ENCODE assay signal across 8 cellular contexts in the genomic region with DNA sequence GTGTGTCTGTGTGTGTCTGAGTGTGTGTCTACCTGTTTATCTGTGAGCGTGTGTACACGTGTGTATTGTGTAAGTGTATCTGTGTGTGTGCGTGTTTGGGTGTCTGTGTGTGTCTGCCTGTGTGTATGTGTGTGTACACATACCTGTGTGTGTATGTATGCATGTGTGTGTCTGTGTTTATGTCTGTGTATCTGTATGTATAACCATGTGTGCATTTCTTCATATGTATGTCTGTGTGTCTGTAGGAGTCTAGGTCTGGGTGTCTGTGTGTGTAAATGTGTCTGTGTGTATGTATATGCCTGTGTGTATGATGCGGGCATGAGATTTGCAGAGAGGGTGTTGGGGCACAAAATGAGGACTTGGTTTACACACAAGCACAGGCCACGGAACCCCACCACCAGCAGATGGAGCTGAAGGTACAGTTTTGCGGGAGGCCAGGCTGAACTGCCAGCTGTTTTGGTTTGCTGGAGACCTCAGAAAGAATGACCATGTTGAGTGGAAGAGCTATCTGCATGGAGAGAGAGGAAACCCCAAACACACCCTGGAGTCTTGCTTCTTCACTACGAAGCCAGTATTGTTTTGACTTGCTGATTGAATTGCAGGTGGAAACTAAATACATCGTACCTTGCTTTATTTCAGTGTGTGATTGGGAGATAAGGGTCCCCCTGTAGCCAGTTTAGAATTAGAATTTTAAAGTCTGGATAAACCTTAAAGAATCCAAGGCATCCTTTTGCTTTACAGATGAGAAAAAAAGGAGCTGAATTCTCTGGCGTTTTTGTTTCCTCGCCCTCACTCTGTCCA.
DNase-seq lines count a peak whose midpoint lies in the region; ATAC-seq and TF ChIP-seq lines count a peak whose summit lies in the region.

No MANE protein-coding gene starts in this region.

- no peak for TF ChIP-seq POLR2A in GM18505 (IDR thresholded peaks at IDR 0.05; ENCODE audit: borderline replicate concordance, extremely low read depth, insufficient read depth, insufficient read length)

- H3K4me1 Mint-ChIP-seq in CD14-positive monocyte, result peaks cover 3% of the 10 kb centered on the region

- no peak overlapping the region for H3K4me3 Mint-ChIP-seq in CD14-positive monocyte

- H4K20me1 ChIP-seq in OCI-LY7 (ENCODE audit: insufficient read depth, low read length), result no peaks in the 10 kb centered on the region

- H2AFZ ChIP-seq in OCI-LY7 (ENCODE audit: low read length), result no peak overlapping the region

- H3K36me3 ChIP-seq in OCI-LY7 (ENCODE audit: insufficient read depth, low read length) (no peaks in the 10 kb centered on the region), lower lobe of right lung (no peaks in the 10 kb centered on the region)

- DNase-seq in CD14-positive monocyte (ENCODE audit: low spot score) (no peak), OCI-LY7 (ENCODE audit: low spot score) (peak; percentile 5), dermis blood vessel endothelial cell (peak; percentile 88), lower lobe of right lung (peak; percentile 56), 8988T (no peak)

- POLR2A ChIA-PET in OCI-LY7 (lab: Charles Lee), result no interaction called here

- intact Hi-C loops in CD14-positive monocyte (cut with micrococcal nuclease) (loop anchor here (2.0 to 10.0 kb wide), 2 partner anchors 259 to 1077 kb away; no protein-coding TSS in a partner anchor), OCI-LY7 (cut with micrococcal nuclease; ENCODE audit: unreplicated experiment) (no loop called here), lower lobe of right lung (cut with DNase I) (no loop called here)

- peaks cover 2 to 4% (median 3%) of the 10 kb centered on the region in 3 donors for H3K27me3 Mint-ChIP-seq in CD14-positive monocyte (ENCODE audit: low read depth in 3 of 3)

- CTCF ChIA-PET in OCI-LY7 (lab: Charles Lee; ENCODE audit: unreplicated experiment), result no interaction called here

- peak; percentile 34 for TF ChIP-seq CTCF in CD14-positive monocyte (IDR thresholded peaks at IDR 0.05)
- peak; percentile 66 for TF ChIP-seq CTCF in OCI-LY7 (conservative IDR thresholded peaks at IDR 0.05; ENCODE audit: low read length)
- peak; percentile 62 for TF ChIP-seq CTCF in lower lobe of right lung (IDR thresholded peaks at IDR 0.05)

- H3K4me1 ChIP-seq in OCI-LY7 (ENCODE audit: insufficient read depth, low read length, poor library complexity, severe bottlenecking), result no peaks in the 10 kb centered on the region
- no peaks in the 10 kb centered on the region for H3K4me1 ChIP-seq in lower lobe of right lung

- H3K4me2 ChIP-seq in OCI-LY7 (ENCODE audit: low read length), result no peak overlapping the region

- no peaks in the 10 kb centered on the region for H3K9me3 ChIP-seq in OCI-LY7 (ENCODE audit: low read length)
- no peaks in the 10 kb centered on the region for H3K9me3 ChIP-seq in lower lobe of right lung

- H3K79me2 ChIP-seq in OCI-LY7 (ENCODE audit: insufficient read depth, low read depth, low read length), result no peaks in the 10 kb centered on the region

- ATAC-seq in GM18868 (IDR thresholded peaks at IDR 0.05; ENCODE audit: unreplicated experiment), result peak; percentile 83
- ATAC-seq in HG03571 (IDR thresholded peaks at IDR 0.05; ENCODE audit: unreplicated experiment), result peak; percentile 68
- peak; percentile 44 to 66 for ATAC-seq in lower lobe of right lung
- ATAC-seq in GM18505 (IDR thresholded peaks at IDR 0.05; ENCODE audit: unreplicated experiment), result no peak

- H3K27ac ChIP-seq in OCI-LY7 (ENCODE audit: low read depth, low read length, poor library complexity, severe bottlenecking), result no peak overlapping the region
- H3K27ac ChIP-seq in lower lobe of right lung, result no peak overlapping the region

- BruUV-seq in OCI-LY7 (replicated peaks; lab: Mats Ljungman, UMichigan), result no TSS peak

- H3K4me3 ChIP-seq in OCI-LY7 (ENCODE audit: low read depth, low read length, poor library complexity, severe bottlenecking) (no peak overlapping the region), lower lobe of right lung (no peak overlapping the region)

- H3K27me3 ChIP-seq in lower lobe of right lung (ENCODE audit: low read depth), result no peaks in the 10 kb centered on the region

- H3K9me3 Mint-ChIP-seq in CD14-positive monocyte, result no peaks in the 10 kb centered on the region

- no peaks in the 10 kb centered on the region for H3K9me2 ChIP-seq in OCI-LY7 (ENCODE audit: insufficient read depth, low read length)

- H3K36me3 Mint-ChIP-seq in CD14-positive monocyte, result no peaks in the 10 kb centered on the region

- H3K27ac Mint-ChIP-seq in CD14-positive monocyte, result no peak overlapping the region

Comparison
In these comparisons a context has a peak if more than half of its experiments do, and no peak if none do; other contexts are left out.
1. DNase-seq: peak in OCI-LY7 (single experiment), dermis blood vessel endothelial cell (single experiment) and lower lobe of right lung (single experiment); none in CD14-positive monocyte (single experiment) and 8988T (single experiment).
2. intact Hi-C loops: an anchor here in CD14-positive monocyte (2.0 to 10.0 kb wide); none called in OCI-LY7 and lower lobe of right lung.
3. Peak in every context shown above with its lines, with median percentiles within 50 percentile points of each other: CTCF ChIP-seq.